16 cellular contexts compared by ENCODE assay signal in genomic region chr6:53412751-53413150, GRCh38.
A peak's percentile ranks its signal among the peaks of the same experiment; 100 is the strongest.
DNase-seq lines count a peak whose midpoint lies in the region; ATAC-seq and TF ChIP-seq lines count a peak whose summit lies in the region.
"Had no signal": no experiment of that assay in that cellular context is flagged by ENCODE, and none has a peak within 500 bp of the region (broad histone marks: within the 10 kb centered on the region; RNA-seq: fewer than 3 reads in every experiment).

No MANE protein-coding gene starts in this region.

- ATAC-seq in body of pancreas (peak; percentile 30), left lung (peak; percentile 18)
- no peak for ATAC-seq in effector memory CD8-positive, alpha-beta T cell (replicated peaks)
- ATAC-seq: GM23338 had no signal

- H3K36me3 Mint-ChIP-seq in effector memory CD8-positive, alpha-beta T cell (ENCODE audit: insufficient read depth), result no peaks in the 10 kb centered on the region

- TF ChIP-seq POLR2A in body of pancreas (IDR thresholded peaks at IDR 0.05), result no peak

- no peaks in the 10 kb centered on the region for H3K9me3 Mint-ChIP-seq in effector memory CD8-positive, alpha-beta T cell
- H3K9me3 Mint-ChIP-seq: GM23338 had no signal

- intact Hi-C loops in body of pancreas (cut with DNase I), result no loop called here
- intact Hi-C loops in left lung (cut with DNase I), result no loop called here

- H3K27me3 ChIP-seq in body of pancreas, result no peaks in the 10 kb centered on the region
- no peaks in the 10 kb centered on the region for H3K27me3 ChIP-seq in left lung
- H3K27me3 ChIP-seq in subcutaneous abdominal adipose tissue (ENCODE audit: control insufficient read depth in 5 of 5, insufficient read depth in 4 of 5, low read length in 5 of 5), result no peaks in the 10 kb centered on the region

- H3K27ac ChIP-seq in body of pancreas (no peak overlapping the region), left lung (no peak overlapping the region), subcutaneous abdominal adipose tissue (ENCODE audit: low read depth, low read length) (peak overlapping the region; percentile 79)
- H3K27ac ChIP-seq: SK-N-MC had no signal

- H3K4me1 ChIP-seq in body of pancreas (peaks cover 8% of the 10 kb centered on the region), left lung (no peaks in the 10 kb centered on the region), subcutaneous abdominal adipose tissue (ENCODE audit: control insufficient read depth in 5 of 5, insufficient read depth in 5 of 5, low read length in 5 of 5) (peaks cover 3 to 37% (median 25%) of the 10 kb centered on the region in 5 donors)

- no peak overlapping the region for H3K27ac Mint-ChIP-seq in effector memory CD8-positive, alpha-beta T cell
- H3K27ac Mint-ChIP-seq: GM23338 had no signal

- peak overlapping the region in 1 of 5 donors; percentile 11 for H3K9ac ChIP-seq in subcutaneous abdominal adipose tissue (ENCODE audit: low read length in 5 of 5)

- H3K36me3 ChIP-seq in body of pancreas (replicated peaks in 1 of 2; ENCODE audit: insufficient read depth in 1 of 2, low read depth in 2 of 2), result no peaks in the 10 kb centered on the region
- H3K36me3 ChIP-seq in left lung, result no peaks in the 10 kb centered on the region
- H3K36me3 ChIP-seq in subcutaneous abdominal adipose tissue (ENCODE audit: control insufficient read depth in 5 of 5, insufficient read depth in 5 of 5, low read length in 5 of 5), result no peaks in the 10 kb centered on the region

- no peak overlapping the region for H3K4me3 Mint-ChIP-seq in effector memory CD8-positive, alpha-beta T cell
- H3K4me3 Mint-ChIP-seq: GM23338 had no signal

- no peaks in the 10 kb centered on the region for H3K27me3 Mint-ChIP-seq in effector memory CD8-positive, alpha-beta T cell

- H3K4me3 ChIP-seq in body of pancreas (no peak overlapping the region), left lung (no peak overlapping the region), subcutaneous abdominal adipose tissue (ENCODE audit: low read depth in 1 of 5, low read length in 5 of 5) (no peak overlapping the region)
- H3K4me3 ChIP-seq: GM23338, SK-N-MC had no signal

- H3K4me1 Mint-ChIP-seq in effector memory CD8-positive, alpha-beta T cell (ENCODE audit: low read depth in 2 of 2), result peaks cover 4% of the 10 kb centered on the region in 2 donors

- H3K9me3 ChIP-seq in body of pancreas (no peaks in the 10 kb centered on the region), left lung (no peaks in the 10 kb centered on the region), subcutaneous abdominal adipose tissue (ENCODE audit: control insufficient read depth in 5 of 5, low read length in 5 of 5) (no peaks in the 10 kb centered on the region)

- 58 to 82% methylated on average over 1 of the region's 1 CpG for WGBS in body of pancreas, 2 donors

- TF ChIP-seq CTCF in body of pancreas (IDR thresholded peaks at IDR 0.05) (no peak), left lung (IDR thresholded peaks at IDR 0.05) (no peak)

- DNase-seq in MV-4-11 (lab: John Stamatoyannopoulos, UW) (peak; percentile 23), body of pancreas (no peak), left lung (no peak), NCI-H748 treated with DMSO at 0.1 percent for 48 hours (lab: John Stamatoyannopoulos, UW) (no peak)
- DNase-seq in activated CD4-positive, alpha-beta T cell treated with anti-CD3 and anti-CD28 coated beads, Interleukin-2, amount 50 U/mL, for 48 hours, result no peak
- DNase-seq in effector memory CD8-positive, alpha-beta T cell, result no peak
- DNase-seq: C1 segment of cervical spinal cord, Karpas-422, NCI-H1105 treated with DMSO at 0.1 percent for 48 hours, NCI-H1694, NCI-H2081 treated with DMSO at 0.1 percent for 48 hours, NCI-H69, SHP77 had no signal
